8 cellular contexts compared by ENCODE assay signal in the genomic region with DNA sequence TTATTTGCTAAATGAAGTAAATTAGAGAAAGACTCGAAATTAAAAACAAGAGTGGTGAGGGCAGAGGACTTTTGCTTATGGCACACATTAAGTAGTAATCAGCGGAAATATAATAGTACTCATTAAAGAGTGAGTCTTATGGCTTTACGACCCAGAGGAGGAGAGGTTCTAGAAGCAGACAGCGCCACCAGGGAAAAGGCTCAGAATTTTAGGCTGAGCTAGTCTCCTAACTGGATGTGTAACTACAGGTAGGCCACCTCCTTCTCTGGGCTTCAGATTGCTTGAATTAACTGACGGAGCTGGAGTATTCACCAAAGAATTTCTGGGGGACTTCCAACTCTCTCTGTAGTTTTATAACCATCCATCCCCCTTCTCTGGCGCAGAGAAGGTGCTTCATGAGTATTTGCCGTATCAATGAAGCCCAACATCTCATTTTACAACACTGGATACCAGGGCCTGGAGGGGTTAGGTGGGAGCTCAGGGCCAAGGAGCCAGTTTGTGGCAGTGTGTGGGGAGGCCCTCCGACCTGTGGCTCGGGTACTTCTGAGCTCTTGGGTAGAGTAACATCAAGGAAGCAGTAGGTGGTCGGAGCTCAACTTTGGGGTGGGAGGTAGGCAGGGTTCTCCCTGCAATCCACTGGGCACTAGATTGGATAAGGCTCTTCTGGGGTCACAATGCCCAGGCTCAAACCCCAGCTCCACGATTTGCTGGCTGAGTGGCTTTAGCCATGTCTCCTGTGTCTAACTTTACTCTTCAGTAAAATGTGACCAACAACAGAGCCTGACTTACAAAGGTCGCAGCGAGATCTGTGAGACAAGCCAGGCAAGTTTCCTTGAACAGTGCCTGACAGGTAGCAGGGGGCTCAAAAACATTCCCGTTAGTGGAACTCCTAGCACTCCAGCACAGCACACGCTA. TPM values are rescaled to one million over a fixed set of nuclear protein-coding genes. Genes with fewer than 3 reads are reported as not detected.
DNase-seq lines count a peak whose midpoint lies in the region; ATAC-seq and TF ChIP-seq lines count a peak whose summit lies in the region.

No MANE protein-coding gene starts in this region.

- POLR2A ChIA-PET in AG04450 (lab: Yijun Ruan, JAX): interaction anchor here (1.3 to 3.2 kb wide), 3 partner anchors 9 to 55 kb away, joined by 3 to 45 read pairs (median 4); partner anchors contain the start of genes LSM3 and XPC

- peak overlapping the region; percentile 93 for H3K4me3 Mint-ChIP-seq in chondrocyte (ENCODE audit: unreplicated experiment)

- peaks cover 6% of the 10 kb centered on the region for H3K36me3 Mint-ChIP-seq in chondrocyte (ENCODE audit: low read depth)

- H3K4me3 ChIP-seq in AG04450 (ENCODE audit: low read depth, low read length) (peak overlapping the region; percentile 90), muscle layer of duodenum (ENCODE audit: low read depth in 1 of 2, low read length in 2 of 2) (peak overlapping the region; percentile 88 to 89)
- peak overlapping the region; percentile 76 for H3K4me3 ChIP-seq in Jurkat, Clone E6-1 (ENCODE audit: low read length)

- CTCF ChIA-PET in AG04450 (lab: Charles Lee): interaction anchor here (0.7 to 4.1 kb wide), 4 partner anchors 80 to 466 kb away, joined by 3 to 23 read pairs (median 6); no protein-coding TSS in a partner anchor

- no peaks in the 10 kb centered on the region for H3K27me3 Mint-ChIP-seq in chondrocyte (ENCODE audit: low read depth)

- no peaks in the 10 kb centered on the region for H3K9me3 Mint-ChIP-seq in chondrocyte (ENCODE audit: low read depth)

- H3K9me3 ChIP-seq in AG04450 (ENCODE audit: control insufficient read depth, insufficient read depth, low read length): peaks cover 6% of the 10 kb centered on the region; the same call in 1 of the 2 replicates
- H3K9me3 ChIP-seq in muscle layer of duodenum (ENCODE audit: control insufficient read depth in 1 of 2, low read length in 2 of 2): no peaks in the 10 kb centered on the region

- no peaks in the 10 kb centered on the region for H3K27me3 ChIP-seq in AG04450 (ENCODE audit: control insufficient read depth, insufficient read depth, low read length)
- no peaks in the 10 kb centered on the region for H3K27me3 ChIP-seq in muscle layer of duodenum (ENCODE audit: low read depth, low read length)

- DNase-seq in AG04450 (ENCODE audit: low read depth, low spot score) (no peak), chondrocyte (ENCODE audit: low spot score) (no peak), dermis blood vessel endothelial cell (no peak), D341Med (ENCODE audit: low spot score) (no peak)
- DNase-seq in Jurkat, Clone E6-1 (ENCODE audit: low read depth, low spot score): no peak

- H3K27ac ChIP-seq in AG04450 (ENCODE audit: low read depth, low read length) (peak overlapping the region; percentile 21), muscle layer of duodenum (ENCODE audit: low read length) (peak overlapping the region; percentile 94)

- TF ChIP-seq CTCF in AG04450 (IDR thresholded peaks at IDR 0.05; ENCODE audit: low read depth, low read length): no peak
- no peak for TF ChIP-seq CTCF in chondrocyte (IDR thresholded peaks at IDR 0.05)

- peaks cover 18 to 35% of the 10 kb centered on the region in 2 donors for H3K4me1 ChIP-seq in muscle layer of duodenum (ENCODE audit: control insufficient read depth in 1 of 2, insufficient read depth in 2 of 2, low read length in 2 of 2)

- peaks cover 10 to 12% of the 10 kb centered on the region in 2 donors for H3K36me3 ChIP-seq in muscle layer of duodenum (ENCODE audit: control insufficient read depth in 1 of 2, insufficient read depth in 2 of 2, low read length in 2 of 2)

- H3K4me1 Mint-ChIP-seq in chondrocyte (ENCODE audit: low read depth): peaks cover 38% of the 10 kb centered on the region

- peak overlapping the region; percentile 80 for H3K27ac Mint-ChIP-seq in chondrocyte (ENCODE audit: unreplicated experiment)

- ATAC-seq in GM19467 (IDR thresholded peaks at IDR 0.05; ENCODE audit: unreplicated experiment) (no peak), GM18867 (IDR thresholded peaks at IDR 0.05; ENCODE audit: unreplicated experiment) (no peak)

RNA-seq across cellular contexts. Expression of gene CHCHD4, which starts 1.1 kb away (rescaled TPM):
- polyA plus RNA-seq in AG04450 (2011; rRNA removed): 9.8 and 11.4 TPM in 2 replicates
- 3.8 and 4.1 TPM in 2 replicates for polyA minus RNA-seq in AG04450 (2011; rRNA and poly(A)+ RNA removed)
- 45.2 TPM for polyA plus RNA-seq in Jurkat, Clone E6-1 (2012; ENCODE audit: insufficient read depth, insufficient read length)
- total RNA-seq in chondrocyte: 6.1 to 8.1 TPM (median 7.2 TPM) in 3 replicates
- 16.0 and 19.5 TPM in 2 replicates for total RNA-seq in dermis blood vessel endothelial cell

RNA-seq across cellular contexts. Expression of gene TMEM43, which starts 1.3 kb away (rescaled TPM):
- 111 and 117 TPM in 2 replicates for polyA plus RNA-seq in AG04450 (2011; rRNA removed)
- 75.5 and 95.0 TPM in 2 replicates for polyA minus RNA-seq in AG04450 (2011; rRNA and poly(A)+ RNA removed)
- polyA plus RNA-seq in Jurkat, Clone E6-1 (2012; ENCODE audit: insufficient read depth, insufficient read length): 27.9 TPM
- total RNA-seq in chondrocyte: 83.4 to 89.1 TPM (median 84.9 TPM) in 3 replicates
- 113 and 121 TPM in 2 replicates for total RNA-seq in dermis blood vessel endothelial cell

RNA-seq across cellular contexts. Expression of gene XPC, which starts 54.8 kb away (rescaled TPM):
- 38.4 and 39.0 TPM in 2 replicates for polyA plus RNA-seq in AG04450 (2011; rRNA removed)
- 47.3 and 50.0 TPM in 2 replicates for polyA minus RNA-seq in AG04450 (2011; rRNA and poly(A)+ RNA removed)
- 24.8 TPM for polyA plus RNA-seq in Jurkat, Clone E6-1 (2012; ENCODE audit: insufficient read depth, insufficient read length)
- 24.9 to 35.9 TPM (median 26.8 TPM) in 3 replicates for total RNA-seq in chondrocyte
- 43.6 and 60.0 TPM in 2 replicates for total RNA-seq in dermis blood vessel endothelial cell

RNA-seq across cellular contexts. Expression of gene LSM3, which starts 55.1 kb away (rescaled TPM):
- 7.4 and 11.9 TPM in 2 replicates for polyA plus RNA-seq in AG04450 (2011; rRNA removed)
- 1.4 and 2.3 TPM in 2 replicates for polyA minus RNA-seq in AG04450 (2011; rRNA and poly(A)+ RNA removed)
- polyA plus RNA-seq in Jurkat, Clone E6-1 (2012; ENCODE audit: insufficient read depth, insufficient read length): 45.3 TPM
- total RNA-seq in chondrocyte (8.1 to 12.8 TPM (median 8.4 TPM) in 3 replicates), dermis blood vessel endothelial cell (8.1 and 10.2 TPM in 2 replicates)
